In genomic region chr10:105925045-105925785, GRCh38 we compare ENCODE assay signal across 24 cellular contexts.
"Had no signal": no experiment of that assay in that cellular context is flagged by ENCODE, and none has a peak within 500 bp of the region (broad histone marks: within the 10 kb centered on the region; RNA-seq: fewer than 3 reads in every experiment).

No MANE protein-coding gene starts in this region.

- H3K27me3 Mint-ChIP-seq: activated naive CD8-positive, alpha-beta T cell treated with anti-CD3 and anti-CD28 coated beads for 36 hours; activated T-cell treated with anti-CD3 and anti-CD28 coated beads, Interleukin-2, amount 50 U/mL, for 24 hours; activated T-helper 17 cell treated with anti-CD3 and anti-CD28 coated beads, Interleukin-2, amount 50 U/mL, for 72 hours; central memory CD8-positive, alpha-beta T cell; effector memory CD8-positive, alpha-beta T cell; memory B cell had no signal

- H3K36me3 Mint-ChIP-seq: activated naive CD8-positive, alpha-beta T cell treated with anti-CD3 and anti-CD28 coated beads for 36 hours; memory B cell had no signal

- H3K79me2 ChIP-seq: parathyroid adenoma had no signal

- H3K4me3 ChIP-seq: breast epithelium, colonic mucosa, dorsolateral prefrontal cortex, esophagus muscularis mucosa, upper lobe of left lung had no signal

- ATAC-seq: activated T-helper 17 cell treated with anti-CD3 and anti-CD28 coated beads, Interleukin-2, amount 50 U/mL, for 72 hours; effector memory CD8-positive, alpha-beta T cell; left colon; right cardiac atrium had no signal

- H3K27me3 ChIP-seq: breast epithelium, colonic mucosa, dorsolateral prefrontal cortex, esophagus muscularis mucosa, upper lobe of left lung had no signal

- H3K9ac ChIP-seq: parathyroid adenoma had no signal

- H3K27ac Mint-ChIP-seq: activated naive CD8-positive, alpha-beta T cell treated with anti-CD3 and anti-CD28 coated beads for 36 hours; activated T-cell treated with anti-CD3 and anti-CD28 coated beads, Interleukin-2, amount 50 U/mL, for 24 hours; activated T-helper 17 cell treated with anti-CD3 and anti-CD28 coated beads, Interleukin-2, amount 50 U/mL, for 72 hours; effector memory CD8-positive, alpha-beta T cell; memory B cell; nephron had no signal

- H3K9me3 Mint-ChIP-seq: activated T-helper 17 cell treated with anti-CD3 and anti-CD28 coated beads, Interleukin-2, amount 50 U/mL, for 72 hours had no signal

- DNase-seq: activated CD4-positive, alpha-beta T cell treated with anti-CD3 and anti-CD28 coated beads, Interleukin-2, amount 50 U/mL, for 1 hour; activated CD4-positive, CD25-positive, alpha-beta regulatory T cell treated with anti-CD3 and anti-CD28 coated beads, Interleukin-2, amount 50 U/mL, for 72 hours; activated naive CD8-positive, alpha-beta T cell treated with anti-CD3 and anti-CD28 coated beads for 36 hours; activated T-cell treated with anti-CD3 and anti-CD28 coated beads, Interleukin-2, amount 50 U/mL, for 24 hours; amniotic stem cell; colonic mucosa; dorsolateral prefrontal cortex; effector memory CD8-positive, alpha-beta T cell; glutamatergic neuron; hippocampal formation; left colon; nucleus accumbens; right cardiac atrium; stimulated activated CD4-positive, alpha-beta T cell treated with anti-CD3 and anti-CD28 coated beads, Interleukin-4, amount 100 ng/mL, for 24 hours; stimulated activated naive CD4-positive, alpha-beta T cell treated with Interleukin-2 at 50 U/mL for 16 hours; upper lobe of left lung had no signal

- H3K4me1 Mint-ChIP-seq: activated naive CD8-positive, alpha-beta T cell treated with anti-CD3 and anti-CD28 coated beads for 36 hours; activated T-helper 17 cell treated with anti-CD3 and anti-CD28 coated beads, Interleukin-2, amount 50 U/mL, for 72 hours; central memory CD8-positive, alpha-beta T cell; memory B cell; nephron had no signal

- H3K4me1 ChIP-seq: breast epithelium, colonic mucosa, esophagus muscularis mucosa, parathyroid adenoma, upper lobe of left lung had no signal

- H3K27ac ChIP-seq: breast epithelium, colonic mucosa, dorsolateral prefrontal cortex, esophagus muscularis mucosa, parathyroid adenoma, upper lobe of left lung, VCaP had no signal

- H3K36me3 ChIP-seq: breast epithelium, colonic mucosa, esophagus muscularis mucosa, upper lobe of left lung had no signal

- H3K4me3 Mint-ChIP-seq: activated naive CD8-positive, alpha-beta T cell treated with anti-CD3 and anti-CD28 coated beads for 36 hours; activated T-cell treated with anti-CD3 and anti-CD28 coated beads, Interleukin-2, amount 50 U/mL, for 24 hours; activated T-helper 17 cell treated with anti-CD3 and anti-CD28 coated beads, Interleukin-2, amount 50 U/mL, for 72 hours; central memory CD8-positive, alpha-beta T cell; effector memory CD8-positive, alpha-beta T cell; memory B cell; nephron had no signal

- H2AFZ ChIP-seq: parathyroid adenoma had no signal

- H3K9me3 ChIP-seq: colonic mucosa, esophagus muscularis mucosa, upper lobe of left lung had no signal
